In genomic region chr12:11820476-11820875, GRCh38 we compare ENCODE assay signal across 26 cellular contexts.
DNase-seq lines count a peak whose midpoint lies in the region; FAIRE-seq and TF ChIP-seq lines count a peak whose summit lies in the region.
"Had no signal": no experiment of that assay in that cellular context is flagged by ENCODE, and none has a peak within 500 bp of the region (broad histone marks: within the 10 kb centered on the region; RNA-seq: fewer than 3 reads in every experiment).

No MANE protein-coding gene starts in this region.

- no peak for TF ChIP-seq CTCF in A673 (conservative IDR thresholded peaks at IDR 0.05; ENCODE audit: low read depth, low read length)
- TF ChIP-seq CTCF in OCI-LY3 (IDR thresholded peaks at IDR 0.05; ENCODE audit: low read depth, low read length): no peak
- TF ChIP-seq CTCF in spleen (IDR thresholded peaks at IDR 0.05 in 8 of 11, conservative IDR thresholded peaks at IDR 0.05 in 3 of 11): no peak

- H3K36me3 ChIP-seq in A673 (ENCODE audit: insufficient read depth, low read length, poor library complexity, severe bottlenecking) (no peaks in the 10 kb centered on the region), OCI-LY3 (replicated peaks; ENCODE audit: low read depth, low read length) (peaks cover 8% of the 10 kb centered on the region), spleen (peaks cover 0 to 17% (median 0%) of the 10 kb centered on the region in 6 donors)

- peak overlapping the region; percentile 15; the same call in 1 of the 2 replicates for H3K9ac ChIP-seq in OCI-LY3 (ENCODE audit: low read length)
- H3K9ac ChIP-seq: SK-N-SH had no signal

- CTCF ChIA-PET in A673 (lab: Charles Lee): no interaction called here

- POLR2A ChIA-PET in A673 (lab: Charles Lee; ENCODE audit: low non-redundant PET): no interaction called here

- H3K4me1 ChIP-seq in A673 (ENCODE audit: insufficient read depth, low read length, poor library complexity, severe bottlenecking) (peaks cover 37% of the 10 kb centered on the region), OCI-LY3 (ENCODE audit: low read length) (peaks cover 54% of the 10 kb centered on the region), spleen (peaks cover 14 to 81% (median 44%) of the 10 kb centered on the region in 6 donors)
- H3K4me1 ChIP-seq: Caco-2 had no signal

- FAIRE-seq in GM19239 (lab: Jason Lieb, UNC): no peak
- FAIRE-seq: GM12892 had no signal

- no peak overlapping the region for H3K4me3 ChIP-seq in A673 (ENCODE audit: low read depth, low read length, poor library complexity, severe bottlenecking)
- H3K4me3 ChIP-seq in OCI-LY3 (ENCODE audit: low read length): no peak overlapping the region
- no peak overlapping the region for H3K4me3 ChIP-seq in spleen
- H3K4me3 ChIP-seq: BLaER1 treated with 17β-estradiol and CSF1 and Interleukin-3, amounts not matched to agents 10 nM and 100 nM had no signal

- H3K27me3 ChIP-seq in A673 (replicated peaks; ENCODE audit: insufficient read depth, low read depth, low read length, poor library complexity): no peaks in the 10 kb centered on the region
- no peaks in the 10 kb centered on the region for H3K27me3 ChIP-seq in OCI-LY3 (ENCODE audit: low read depth, low read length)
- H3K27me3 ChIP-seq in spleen (replicated peaks in 1 of 7): no peaks in the 10 kb centered on the region
- H3K27me3 ChIP-seq: BLaER1 treated with 17β-estradiol and CSF1 and Interleukin-3, amounts not matched to agents 10 nM and 100 nM had no signal

- H3K9me3 ChIP-seq in A673 (ENCODE audit: low read depth, low read length, poor library complexity, severe bottlenecking): no peaks in the 10 kb centered on the region
- no peaks in the 10 kb centered on the region for H3K9me3 ChIP-seq in OCI-LY3 (ENCODE audit: insufficient read depth, low read length)
- no peaks in the 10 kb centered on the region for H3K9me3 ChIP-seq in spleen
- H3K9me3 ChIP-seq: Caco-2, SK-N-SH had no signal

- 92 to 99% (median 96%) methylated on average over 3 of the region's 3 CpGs for WGBS in spleen, 5 donors

- H3K79me2 ChIP-seq in OCI-LY3 (ENCODE audit: low read length): peaks cover 50% of the 10 kb centered on the region

- H3K4me2 ChIP-seq in OCI-LY3 (ENCODE audit: low read length): no peak overlapping the region
- H3K4me2 ChIP-seq: SK-N-SH had no signal

- intact Hi-C loops in A673 (cut with micrococcal nuclease; ENCODE audit: unreplicated experiment): no loop called here
- intact Hi-C loops in spleen (cut with DNase I; ENCODE audit: low total_unique reads): no loop called here

- no TSS peak for BruUV-seq in A673 (replicated peaks; lab: Mats Ljungman, UMichigan)

- no peak for TF ChIP-seq POLR2A in spleen (IDR thresholded peaks at IDR 0.05)

- no peak overlapping the region for H2AFZ ChIP-seq in OCI-LY3 (ENCODE audit: low read depth, low read length)

- H3K27ac ChIP-seq in A673 (ENCODE audit: low read depth, low read length, poor library complexity, severe bottlenecking) (peak overlapping the region; percentile 15), OCI-LY3 (ENCODE audit: low read length) (peak overlapping the region; percentile 52), cingulate gyrus (ENCODE audit: low read depth, low read length) (peak overlapping the region; percentile 82), spleen (peak overlapping the region in 5 of 8 donors; percentile 4 to 77 (median 13))
- H3K27ac ChIP-seq: 22Rv1 had no signal

- DNase-seq in A673 (ENCODE audit: low spot score): no peak
- no peak for DNase-seq in spleen
- DNase-seq in NCI-H226: no peak
- DNase-seq in GM19239 (ENCODE audit: insufficient read length, low spot score): no peak
- DNase-seq in NOMO-1 treated with DMSO at 0.1 percent for 48 hours (lab: John Stamatoyannopoulos, UW; ENCODE audit: unreplicated experiment): no peak
- DNase-seq: ACHN; Caco-2; CD8-positive, alpha-beta T cell; DMS79; GF-D8; H7; Karpas-422; NCI-H1092; NCI-H1417 treated with DMSO at 0.1 percent for 48 hours; NCI-H1694 treated with DMSO at 0.1 percent for 48 hours; NCI-H2081; NCI-H2227 treated with DMSO at 0.1 percent for 48 hours; NCI-H510A; NCI-H69; PC-3; SK-N-SH had no signal

- H4K20me1 ChIP-seq in OCI-LY3 (ENCODE audit: insufficient read depth, low read length): no peaks in the 10 kb centered on the region

Comparison
In these comparisons a context has a peak if more than half of its experiments do, and no peak if none do; other contexts are left out.
1. H3K27ac ChIP-seq: peak in every context shown above with its lines; median percentile 82 in cingulate gyrus; 52 in OCI-LY3; 15 in A673; 13 in spleen.